17 cellular contexts compared by ENCODE assay signal in the genomic region with DNA sequence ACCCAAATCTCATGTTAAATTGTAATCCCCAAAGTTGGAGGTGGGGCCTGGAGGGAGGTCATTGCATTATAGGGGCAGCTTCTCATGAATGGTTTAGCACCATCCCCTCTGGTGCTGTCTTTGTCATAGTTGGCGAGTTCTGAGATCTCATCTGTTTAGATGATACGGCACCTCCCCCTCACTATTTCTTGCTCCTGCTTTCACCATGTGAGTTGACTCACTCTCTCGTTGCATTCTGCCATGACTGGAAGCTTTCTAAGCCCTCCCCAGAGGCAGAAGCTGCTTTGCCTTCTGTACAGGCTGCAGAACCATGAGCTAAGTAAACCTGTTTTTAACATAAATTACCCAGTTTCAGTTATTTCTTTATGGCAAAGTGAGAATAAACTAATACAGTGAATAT.
"Had no signal": no experiment of that assay in that cellular context is flagged by ENCODE, and none has a peak within 500 bp of the region (broad histone marks: within the 10 kb centered on the region; RNA-seq: fewer than 3 reads in every experiment).

No MANE protein-coding gene starts in this region.

- H3K27me3 Mint-ChIP-seq: activated CD4-positive, alpha-beta T cell treated with anti-CD3 and anti-CD28 coated beads for 36 hours; memory B cell; natural killer cell treated with Interleukin-12 subunit alpha and Interleukin-12 subunit beta and Interleukin-15 and Interleukin-18, amount 100 ng/mL, for 72 hours; type B pancreatic cell had no signal

- H3K27me3 ChIP-seq: cardiac muscle cell, gastroesophageal sphincter, hepatocyte, right lobe of liver, suprapubic skin had no signal

- ATAC-seq: activated CD4-positive, alpha-beta T cell treated with anti-CD3 and anti-CD28 coated beads for 36 hours; gastroesophageal sphincter; natural killer cell treated with Interleukin-12 subunit alpha and Interleukin-12 subunit beta and Interleukin-15 and Interleukin-18, amount 100 ng/mL, for 72 hours; psoas muscle; right lobe of liver had no signal

- H3K4me1 Mint-ChIP-seq: activated CD4-positive, alpha-beta T cell treated with anti-CD3 and anti-CD28 coated beads for 36 hours had no signal

- H3K36me3 Mint-ChIP-seq: type B pancreatic cell had no signal

- H3K4me1 ChIP-seq: gastroesophageal sphincter, left ventricle myocardium inferior, psoas muscle, right lobe of liver, suprapubic skin had no signal

- H3K27ac ChIP-seq: cardiac muscle cell, gastroesophageal sphincter, hepatocyte, left ventricle myocardium inferior, psoas muscle, right lobe of liver, suprapubic skin, WERI-Rb-1 had no signal

- H2AFZ ChIP-seq: hepatocyte had no signal

- H3K4me3 Mint-ChIP-seq: activated CD4-positive, alpha-beta T cell treated with anti-CD3 and anti-CD28 coated beads for 36 hours; activated naive CD4-positive, alpha-beta T cell treated with anti-CD3 and anti-CD28 coated beads for 36 hours; memory B cell; natural killer cell treated with Interleukin-12 subunit alpha and Interleukin-12 subunit beta and Interleukin-15 and Interleukin-18, amount 100 ng/mL, for 72 hours; type B pancreatic cell had no signal

- DNase-seq: activated CD4-positive, alpha-beta T cell treated with anti-CD3 and anti-CD28 coated beads for 36 hours; activated naive CD4-positive, alpha-beta T cell treated with anti-CD3 and anti-CD28 coated beads for 36 hours; kidney; left ventricle myocardium inferior; psoas muscle; right lobe of liver; stimulated activated CD4-positive, alpha-beta T cell treated with anti-CD3 and anti-CD28 coated beads, Interleukin-2, amount 100 ng/mL, for 24 hours; stimulated activated naive CD4-positive, alpha-beta T cell treated with Interleukin-2 at 50 U/mL for 16 hours; T1000; WERI-Rb-1 had no signal

- H3K36me3 ChIP-seq: cardiac muscle cell, gastroesophageal sphincter, left ventricle myocardium inferior, right lobe of liver, suprapubic skin, WERI-Rb-1 had no signal

- H3K27ac Mint-ChIP-seq: activated CD4-positive, alpha-beta T cell treated with anti-CD3 and anti-CD28 coated beads for 36 hours; activated naive CD4-positive, alpha-beta T cell treated with anti-CD3 and anti-CD28 coated beads for 36 hours; memory B cell; natural killer cell treated with Interleukin-12 subunit alpha and Interleukin-12 subunit beta and Interleukin-15 and Interleukin-18, amount 100 ng/mL, for 72 hours; type B pancreatic cell had no signal

- H3K9me3 Mint-ChIP-seq: activated naive CD4-positive, alpha-beta T cell treated with anti-CD3 and anti-CD28 coated beads for 36 hours; natural killer cell treated with Interleukin-12 subunit alpha and Interleukin-12 subunit beta and Interleukin-15 and Interleukin-18, amount 100 ng/mL, for 72 hours had no signal

- H3K9me3 ChIP-seq: gastroesophageal sphincter, psoas muscle, right lobe of liver, suprapubic skin had no signal

- H3K4me3 ChIP-seq: cardiac muscle cell, gastroesophageal sphincter, hepatocyte, left ventricle myocardium inferior, psoas muscle, right lobe of liver, suprapubic skin had no signal

- H3K4me2 ChIP-seq: hepatocyte had no signal

- H3K79me2 ChIP-seq: hepatocyte had no signal
